Comparison of ENCODE assay signal across 10 cellular contexts in genomic region chr5:150158170-150158949, GRCh38. TPM values are rescaled to one million over a fixed set of nuclear protein-coding genes. Genes with fewer than 3 reads are reported as not detected.
DNase-seq lines count a peak whose midpoint lies in the region; ATAC-seq and TF ChIP-seq lines count a peak whose summit lies in the region.
"Had no signal": no experiment of that assay in that cellular context is flagged by ENCODE, and none has a peak within 500 bp of the region (broad histone marks: within the 10 kb centered on the region; RNA-seq: fewer than 3 reads in every experiment).

No MANE protein-coding gene starts in this region.

- H3K9ac ChIP-seq in colonic mucosa (ENCODE audit: low read depth in 2 of 2, low read length in 2 of 2) (peak overlapping the region in 1 of 2 donors; percentile 30), mesenchymal stem cell (ENCODE audit: low read length) (peak overlapping the region; percentile 70)

- peak overlapping the region; percentile 86 for H4K8ac ChIP-seq in mesenchymal stem cell (ENCODE audit: low read length)

- DNase-seq in Peyer's patch, result no peak
- no peak for DNase-seq in colonic mucosa
- peak; percentile 68 for DNase-seq in mesenchymal stem cell
- no peak for DNase-seq in thyroid gland
- DNase-seq in left colon, result no peak
- DNase-seq in Ammon's horn (ENCODE audit: low spot score), result no peak
- DNase-seq: activated CD8-positive, alpha-beta memory T cell treated with anti-CD3 and anti-CD28 coated beads, Interleukin-2, amount 50 U/mL, for 48 hours; NCI-H2227 treated with DMSO at 0.1 percent for 48 hours had no signal

- H3K4me1 ChIP-seq in Peyer's patch, result peaks cover 0 to 15% (median 4%) of the 10 kb centered on the region in 4 donors
- peaks cover 3% of the 10 kb centered on the region for H3K4me1 ChIP-seq in colonic mucosa
- H3K4me1 ChIP-seq in mesenchymal stem cell (ENCODE audit: control insufficient read depth, insufficient read depth, low read depth, low read length), result peaks cover 31% of the 10 kb centered on the region
- H3K4me1 ChIP-seq in thyroid gland, result peaks cover 0 to 6% of the 10 kb centered on the region in 2 donors

- no peaks in the 10 kb centered on the region for H3K36me3 ChIP-seq in Peyer's patch
- no peaks in the 10 kb centered on the region for H3K36me3 ChIP-seq in colonic mucosa
- H3K36me3 ChIP-seq in mesenchymal stem cell (ENCODE audit: control insufficient read depth in 1 of 2, insufficient read depth in 2 of 2, low read depth in 1 of 2, low read length in 2 of 2), result peaks cover 0 to 8% of the 10 kb centered on the region in 2 experiments
- H3K36me3 ChIP-seq in thyroid gland, result no peaks in the 10 kb centered on the region

- no peak overlapping the region for H3K4me3 ChIP-seq in Peyer's patch
- no peak overlapping the region for H3K4me3 ChIP-seq in colonic mucosa
- peak overlapping the region in 1 of 2 experiments; percentile 51 for H3K4me3 ChIP-seq in mesenchymal stem cell (ENCODE audit: insufficient read depth in 1 of 2, low read depth in 1 of 2, low read length in 2 of 2)
- no peak overlapping the region for H3K4me3 ChIP-seq in thyroid gland (replicated peaks in 1 of 3)

- peak overlapping the region; percentile 60 for H2AK5ac ChIP-seq in mesenchymal stem cell (ENCODE audit: low read length, severe bottlenecking)

- intact Hi-C loops in colonic mucosa (cut with DNase I), result no loop called here
- intact Hi-C loops in thyroid gland (cut with DNase I), result no loop called here
- intact Hi-C loops in left colon (cut with DNase I, micrococcal nuclease), result no loop called here

- peak overlapping the region in 1 of 2 experiments; percentile 93 for H3K14ac ChIP-seq in mesenchymal stem cell (ENCODE audit: low read length in 2 of 2)

- H2AFZ ChIP-seq in mesenchymal stem cell (ENCODE audit: low read depth, low read length), result no peak overlapping the region

- H3K27me3 ChIP-seq in Peyer's patch (no peaks in the 10 kb centered on the region), colonic mucosa (no peaks in the 10 kb centered on the region), mesenchymal stem cell (ENCODE audit: control insufficient read depth in 1 of 2, insufficient read depth in 1 of 2, low read length in 2 of 2) (no peaks in the 10 kb centered on the region), thyroid gland (no peaks in the 10 kb centered on the region)

- H2BK15ac ChIP-seq in mesenchymal stem cell (ENCODE audit: low read depth, poor library complexity, severe bottlenecking), result peak overlapping the region; percentile 100

- peak overlapping the region; percentile 91 to 99 for H2BK12ac ChIP-seq in mesenchymal stem cell (ENCODE audit: low read length in 2 of 2)

- peak overlapping the region; percentile 96 for H2BK120ac ChIP-seq in mesenchymal stem cell (ENCODE audit: low read depth, low read length)

- peak overlapping the region; percentile 90 to 92 for H3K4ac ChIP-seq in mesenchymal stem cell (ENCODE audit: low read depth in 1 of 2, low read length in 2 of 2)

- H3K4me2 ChIP-seq in mesenchymal stem cell (ENCODE audit: low read length, poor library complexity, severe bottlenecking), result no peak overlapping the region

- H3K79me1 ChIP-seq in mesenchymal stem cell (replicated peaks; ENCODE audit: low read length, poor library complexity, severe bottlenecking), result peaks cover 2% of the 10 kb centered on the region

- TF ChIP-seq CTCF in Peyer's patch (IDR thresholded peaks at IDR 0.05) (no peak), colonic mucosa (IDR thresholded peaks at IDR 0.05) (no peak), thyroid gland (IDR thresholded peaks at IDR 0.05) (no peak)

- H2BK5ac ChIP-seq in mesenchymal stem cell (ENCODE audit: low read depth, low read length, poor library complexity, severe bottlenecking), result no peak overlapping the region

- no peak for ATAC-seq in HG03108 (IDR thresholded peaks at IDR 0.05; ENCODE audit: unreplicated experiment)
- ATAC-seq in left colon, result no peak

- H3K27ac ChIP-seq in Peyer's patch, result peak overlapping the region; percentile 32 to 79 (median 56)
- peak overlapping the region; percentile 1 for H3K27ac ChIP-seq in colonic mucosa
- H3K27ac ChIP-seq in mesenchymal stem cell (ENCODE audit: low read length, poor library complexity, severe bottlenecking), result no peak overlapping the region
- peak overlapping the region; percentile 26 to 73 (median 44) for H3K27ac ChIP-seq in thyroid gland

- WGBS in mesenchymal stem cell, result 45% methylated on average over 11 of the region's 12 CpGs
- 46 to 69% methylated on average over 12 of the region's 12 CpGs for WGBS in thyroid gland, 2 donors

- peak overlapping the region; percentile 98 for H4K91ac ChIP-seq in mesenchymal stem cell (ENCODE audit: low read length)

- H3K23ac ChIP-seq in mesenchymal stem cell (ENCODE audit: low read length in 2 of 2), result peak overlapping the region in 1 of 2 experiments; percentile 46

- TF ChIP-seq POLR2A in Peyer's patch (IDR thresholded peaks at IDR 0.05) (no peak), thyroid gland (IDR thresholded peaks at IDR 0.05) (no peak)

- H3K18ac ChIP-seq in mesenchymal stem cell (ENCODE audit: low read depth in 1 of 2, low read length in 2 of 2), result peak overlapping the region; percentile 78 to 98

- H3K9me3 ChIP-seq in Peyer's patch (no peaks in the 10 kb centered on the region), colonic mucosa (no peaks in the 10 kb centered on the region), mesenchymal stem cell (ENCODE audit: control insufficient read depth, low read length) (no peaks in the 10 kb centered on the region), thyroid gland (no peaks in the 10 kb centered on the region)

RNA-seq across cellular contexts. Expression of gene PDGFRB, which starts 2.7 kb away (rescaled TPM):
- total RNA-seq in Peyer's patch (10 to 100 TPM; 17.5 to 87.5 (median 31.2) TPM), colonic mucosa (10 to 100 TPM in 1 of 2 donors, 1 to 10 TPM in 1; 8.6 to 18.1 TPM), thyroid gland (100 to 1,000 TPM in 2 of 4 donors, 10 to 100 TPM in 2; 47.3 to 108 (median 84.8) TPM), left colon (10 to 100 TPM; 14.2 to 26.0 TPM)
- 203 TPM for polyA plus RNA-seq in mesenchymal stem cell (2013, experiment 1 of 2)
- polyA plus RNA-seq in mesenchymal stem cell (2013, experiment 2 of 2), result 211 TPM

RNA-seq across cellular contexts. Expression of gene CDX1, which starts 8.2 kb away (rescaled TPM):
- 100 to 1,000 TPM; 177 to 429 (median 370) TPM for total RNA-seq in Peyer's patch
- total RNA-seq in colonic mucosa, result 100 to 1,000 TPM; 299 to 498 TPM
- 0.08 TPM for polyA plus RNA-seq in mesenchymal stem cell (2013, experiment 1 of 2)
- polyA plus RNA-seq in mesenchymal stem cell (2013, experiment 2 of 2), result 0.03 TPM
- not detected for total RNA-seq in thyroid gland
- total RNA-seq in left colon, result 100 to 1,000 TPM; 323 to 423 TPM
- total RNA-seq: epithelial cell of proximal tubule had no signal

RNA-seq across cellular contexts. Expression of gene SLC6A7, which starts 31.5 kb away (rescaled TPM):
- total RNA-seq in Peyer's patch (10 to 100 TPM; 12.3 to 41.6 (median 19.9) TPM), colonic mucosa (10 to 100 TPM in 1 of 2 donors, 1 to 10 TPM in 1; 5.0 to 24.9 TPM), thyroid gland (not detected), left colon (10 to 100 TPM; 13.2 to 30.4 TPM)
- polyA plus RNA-seq in mesenchymal stem cell (2013, experiment 1 of 2), result not detected
- polyA plus RNA-seq in mesenchymal stem cell (2013, experiment 2 of 2), result not detected
- total RNA-seq: epithelial cell of proximal tubule had no signal

Comparison
In these comparisons a context has a peak if more than half of its experiments do, and no peak if none do; other contexts are left out.
1. RNA of gene CDX1, which starts 8.2 kb away (total RNA-seq): 299 to 498 TPM in colonic mucosa, 323 to 423 TPM in left colon and 177 to 429 TPM in Peyer's patch; not detected in thyroid gland; every median in the first group is over 100 times any median in the second.
2. RNA of gene SLC6A7, which starts 31.5 kb away (total RNA-seq): 13.2 to 30.4 TPM in left colon, 5.0 to 24.9 TPM in colonic mucosa and 12.3 to 41.6 TPM in Peyer's patch; not detected in thyroid gland; every median in the first group is over 4 times any median in the second.